In genomic region chr10:11689945-11690736, GRCh38 we compare ENCODE assay signal across 17 cellular contexts.
"Had no signal": no experiment of that assay in that cellular context is flagged by ENCODE, and none has a peak within 500 bp of the region (broad histone marks: within the 10 kb centered on the region; RNA-seq: fewer than 3 reads in every experiment).

No MANE protein-coding gene starts in this region.

- ATAC-seq: gastrocnemius medialis; left colon; naive thymus-derived CD4-positive, alpha-beta T cell had no signal

- H3K36me3 Mint-ChIP-seq: activated naive CD8-positive, alpha-beta T cell treated with anti-CD3 and anti-CD28 coated beads, Interleukin-2, amount 10 ng/mL, durations not matched to agents 7 days and 5 days; naive thymus-derived CD4-positive, alpha-beta T cell had no signal

- H3K27ac Mint-ChIP-seq: activated CD4-positive, alpha-beta T cell treated with anti-CD3 and anti-CD28 coated beads, Interleukin-2, amount 10 ng/mL, durations not matched to agents 7 days and 5 days; activated naive CD8-positive, alpha-beta T cell treated with anti-CD3 and anti-CD28 coated beads, Interleukin-2, amount 10 ng/mL, durations not matched to agents 7 days and 5 days had no signal

- H3K27ac ChIP-seq: gastrocnemius medialis, heart right ventricle, neutrophil, right atrium auricular region, thoracic aorta, vagina had no signal

- FAIRE-seq: bronchial epithelial cell had no signal

- H3K9me3 ChIP-seq: gastrocnemius medialis, heart right ventricle, neutrophil, right atrium auricular region, stomach, thoracic aorta, vagina had no signal

- H3K27me3 ChIP-seq: right atrium auricular region, stomach, vagina had no signal

- H3K9me3 Mint-ChIP-seq: activated CD4-positive, alpha-beta T cell treated with anti-CD3 and anti-CD28 coated beads, Interleukin-2, amount 10 ng/mL, durations not matched to agents 7 days and 5 days; activated naive CD8-positive, alpha-beta T cell treated with anti-CD3 and anti-CD28 coated beads, Interleukin-2, amount 10 ng/mL, durations not matched to agents 7 days and 5 days; naive thymus-derived CD4-positive, alpha-beta T cell had no signal

- H3K36me3 ChIP-seq: gastrocnemius medialis, heart right ventricle, neutrophil, right atrium auricular region, stomach, thoracic aorta, vagina had no signal

- H3K4me3 ChIP-seq: gastrocnemius medialis, heart right ventricle, lung, right atrium auricular region, stomach, thoracic aorta, vagina had no signal

- DNase-seq: activated CD4-positive, alpha-beta T cell treated with anti-CD3 and anti-CD28 coated beads, Interleukin-2, amount 10 ng/mL, durations not matched to agents 7 days and 5 days; activated CD8-positive, alpha-beta memory T cell treated with anti-CD3 and anti-CD28 coated beads for 24 hours; activated gamma-delta T cell treated with Interleukin-2 at 50 U/mL for 16 hours; activated naive CD8-positive, alpha-beta T cell treated with anti-CD3 and anti-CD28 coated beads, Interleukin-2, amount 10 ng/mL, durations not matched to agents 7 days and 5 days; aorta; heart right ventricle; left colon; naive thymus-derived CD4-positive, alpha-beta T cell; posterior cingulate gyrus; stomach had no signal

- H3K4me3 Mint-ChIP-seq: activated CD4-positive, alpha-beta T cell treated with anti-CD3 and anti-CD28 coated beads, Interleukin-2, amount 10 ng/mL, durations not matched to agents 7 days and 5 days; activated naive CD8-positive, alpha-beta T cell treated with anti-CD3 and anti-CD28 coated beads, Interleukin-2, amount 10 ng/mL, durations not matched to agents 7 days and 5 days; naive thymus-derived CD4-positive, alpha-beta T cell had no signal
